Comparison of ENCODE assay signal across 8 cellular contexts in genomic region chr5:59813761-59814562, GRCh38.
A peak's percentile ranks its signal among the peaks of the same experiment; 100 is the strongest.
DNase-seq lines count a peak whose midpoint lies in the region; ATAC-seq, FAIRE-seq and TF ChIP-seq lines count a peak whose summit lies in the region.

No MANE protein-coding gene starts in this region.

- intact Hi-C loops in mammary epithelial cell (cut with micrococcal nuclease) = loop anchor here (1.0 to 5.0 kb wide), 4 partner anchors 347 to 833 kb away; no protein-coding TSS in a partner anchor

- H3K9me3 ChIP-seq in NT2/D1 (ENCODE audit: insufficient read depth, low read length) = no peaks in the 10 kb centered on the region
- H3K9me3 ChIP-seq in mammary epithelial cell (replicated peaks; ENCODE audit: insufficient read depth, low read length) = no peaks in the 10 kb centered on the region
- no peaks in the 10 kb centered on the region for H3K9me3 ChIP-seq in lung (ENCODE audit: control insufficient read depth in 2 of 2, insufficient read depth in 1 of 2, low read length in 1 of 2)

- dilution Hi-C loops in mammary epithelial cell (cut with HindIII; ENCODE audit: low sequenced_read_pairs) = loop anchor here (25.0 kb wide), 1 partner anchor 448 kb away; no protein-coding TSS in a partner anchor

- H3K4me2 ChIP-seq in mammary epithelial cell (ENCODE audit: insufficient read depth, low read depth, low read length) = no peak overlapping the region

- H3K36me3 ChIP-seq in NT2/D1 (ENCODE audit: insufficient read depth, insufficient read length, low read length) = no peaks in the 10 kb centered on the region
- H3K36me3 ChIP-seq in mammary epithelial cell (ENCODE audit: insufficient read depth, low read length) = no peaks in the 10 kb centered on the region
- no peaks in the 10 kb centered on the region for H3K36me3 ChIP-seq in lung (ENCODE audit: control insufficient read depth in 2 of 2, insufficient read depth in 2 of 2, low read length in 2 of 2)

- peak; percentile 85 for TF ChIP-seq CTCF in D721Med (IDR thresholded peaks at IDR 0.05; ENCODE audit: insufficient read depth, missing control alignments)
- no peak for TF ChIP-seq CTCF in HL-60 (IDR thresholded peaks at IDR 0.05; ENCODE audit: insufficient read depth, low read length)
- peak; percentile 50 to 62 for TF ChIP-seq CTCF in mammary epithelial cell (conservative IDR thresholded peaks at IDR 0.05 in 1 of 2, IDR thresholded peaks at IDR 0.05 in 1 of 2; ENCODE audit: extremely low read depth in 1 of 2, insufficient read depth in 1 of 2, low read depth in 1 of 2, low read length in 2 of 2)
- TF ChIP-seq CTCF in lung (IDR thresholded peaks at IDR 0.05; ENCODE audit: control extremely low read depth, extremely low read depth) = no peak

- H3K27ac ChIP-seq in HL-60 (replicated peaks) (peak overlapping the region; percentile 67), mammary epithelial cell (ENCODE audit: insufficient read depth, low read depth, low read length) (no peak overlapping the region), lung (ENCODE audit: low read depth in 1 of 2, low read length in 1 of 2) (no peak overlapping the region)

- H3K4me1 ChIP-seq in NT2/D1 (ENCODE audit: insufficient read depth, insufficient read length) = no peaks in the 10 kb centered on the region
- no peaks in the 10 kb centered on the region for H3K4me1 ChIP-seq in mammary epithelial cell (ENCODE audit: insufficient read depth, low read length)
- H3K4me1 ChIP-seq in lung (ENCODE audit: control insufficient read depth in 2 of 2, insufficient read depth in 2 of 2, low read length in 2 of 2) = no peaks in the 10 kb centered on the region

- CTCF ChIA-PET in mammary epithelial cell (lab: Charles Lee; ENCODE audit: low non-redundant PET) = interaction anchor here (0.6 kb wide), 3 partner anchors 56 to 471 kb away, joined by 4 read pairs; no protein-coding TSS in a partner anchor

- no peak overlapping the region for H3K9ac ChIP-seq in NT2/D1 (ENCODE audit: insufficient read length, low read depth)
- H3K9ac ChIP-seq in mammary epithelial cell (ENCODE audit: insufficient read depth, low read length) = no peak overlapping the region

- no peak overlapping the region for H2AFZ ChIP-seq in mammary epithelial cell (ENCODE audit: low read depth, low read length)

- in situ Hi-C loops in mammary epithelial cell (cut with MboI; ENCODE audit: low sequenced_read_pairs in 2 of 2) = loop anchor here (10.0 to 25.0 kb wide), 6 partner anchors 341 to 848 kb away; no protein-coding TSS in a partner anchor

- H3K79me2 ChIP-seq in mammary epithelial cell (ENCODE audit: insufficient read depth, low read length) = no peaks in the 10 kb centered on the region

- no peak overlapping the region for H3K4me3 ChIP-seq in HL-60 (replicated peaks; ENCODE audit: insufficient read depth, low read length)
- no peak overlapping the region for H3K4me3 ChIP-seq in NT2/D1 (ENCODE audit: insufficient read length, low read depth)
- no peak overlapping the region for H3K4me3 ChIP-seq in mammary epithelial cell (replicated peaks in 1 of 3; ENCODE audit: insufficient read depth in 1 of 3, low read depth in 2 of 3, low read length in 3 of 3)
- no peak overlapping the region for H3K4me3 ChIP-seq in lung

- FAIRE-seq in D721Med (lab: Jason Lieb, UNC) = peak; percentile 87

- peak; percentile 62 for ATAC-seq in GM19035 (IDR thresholded peaks at IDR 0.05; ENCODE audit: unreplicated experiment)
- peak; percentile 59 for ATAC-seq in lung (ENCODE audit: insufficient read depth, low FRiP score)
- ATAC-seq in HG02623 (IDR thresholded peaks at IDR 0.05; ENCODE audit: unreplicated experiment) = no peak

- BruUV-seq in mammary epithelial cell (replicated peaks; lab: Mats Ljungman, UMichigan) = no TSS peak

- 61% methylated on average over 8 of the region's 8 CpGs for whole genome bisulfite sequencing in mammary epithelial cell (ENCODE audit: low coverage, missing lambda C conversion rate)
- WGBS in lung, 2 donors = 24 to 36% methylated on average over 8 of the region's 8 CpGs

- H3K27me3 ChIP-seq in HL-60 (ENCODE audit: insufficient read depth, poor library complexity, severe bottlenecking) = no peaks in the 10 kb centered on the region
- no peaks in the 10 kb centered on the region for H3K27me3 ChIP-seq in NT2/D1 (ENCODE audit: insufficient read depth, insufficient read length)
- no peaks in the 10 kb centered on the region for H3K27me3 ChIP-seq in mammary epithelial cell (ENCODE audit: insufficient read depth, low read length)
- H3K27me3 ChIP-seq in lung (ENCODE audit: control insufficient read depth, insufficient read depth) = no peaks in the 10 kb centered on the region

- no peaks in the 10 kb centered on the region for H4K20me1 ChIP-seq in mammary epithelial cell (ENCODE audit: insufficient read depth, low read length)

- DNase-seq in D721Med (ENCODE audit: insufficient read length, low spot score) (no peak), HL-60 (ENCODE audit: low read depth in 1 of 2, low spot score in 1 of 2) (peak; percentile 28 to 45), NT2/D1 (ENCODE audit: low read depth, low spot score) (peak; percentile 39), mammary epithelial cell (peak; percentile 56), lung (ENCODE audit: low spot score) (no peak)
- no peak for DNase-seq in activated CD4-positive, CD25-positive, alpha-beta regulatory T cell (lab: John Stamatoyannopoulos, UW)

Comparison
In these comparisons a context has a peak if more than half of its experiments do, and no peak if none do; other contexts are left out.
1. DNase-seq: peak in HL-60 (2 of 2), NT2/D1 (single experiment) and mammary epithelial cell (single experiment); none in D721Med (single experiment), lung (single experiment) and activated CD4-positive, CD25-positive, alpha-beta regulatory T cell (0 of 4).
2. CTCF ChIP-seq: peak in D721Med (single experiment) and mammary epithelial cell (2 of 2); none in HL-60 (single experiment) and lung (single experiment).